23 cellular contexts compared by ENCODE assay signal in genomic region chr7:105002-105401, GRCh38.
"Had no signal": no experiment of that assay in that cellular context is flagged by ENCODE, and none has a peak within 500 bp of the region (broad histone marks: within the 10 kb centered on the region; RNA-seq: fewer than 3 reads in every experiment).

No MANE protein-coding gene starts in this region.

- H3K4me1 Mint-ChIP-seq: activated T-helper 17 cell treated with anti-CD3 and anti-CD28 coated beads, Interleukin-2, amount 50 U/mL, for 72 hours had no signal

- H3K36me3 Mint-ChIP-seq: immature natural killer cell had no signal

- H3K4me3 ChIP-seq: colonic mucosa, heart left ventricle, right atrium auricular region, suprapubic skin, tibial artery had no signal

- H3K27ac Mint-ChIP-seq: activated CD4-positive, alpha-beta T cell treated with anti-CD3 and anti-CD28 coated beads, Interleukin-2, amount 10 ng/mL, durations not matched to agents 24 days and 14 days; activated CD8-positive, alpha-beta T cell treated with anti-CD3 and anti-CD28 coated beads for 36 hours; activated T-helper 17 cell treated with anti-CD3 and anti-CD28 coated beads, Interleukin-2, amount 50 U/mL, for 72 hours had no signal

- DNase-seq: activated CD4-positive, alpha-beta T cell treated with anti-CD3 and anti-CD28 coated beads, Interleukin-2, amount 10 ng/mL, durations not matched to agents 24 days and 14 days; activated CD8-positive, alpha-beta T cell treated with anti-CD3 and anti-CD28 coated beads for 36 hours; activated gamma-delta T cell treated with Interleukin-2 at 50 U/mL for 16 hours; activated naive CD4-positive, alpha-beta T cell treated with anti-CD3 and anti-CD28 coated beads, Interleukin-2, amount 50 U/mL, for 16 hours; activated T-cell treated with anti-CD3 and anti-CD28 coated beads, Interleukin-2, amount 50 U/mL, for 4 hours; amniotic stem cell; colonic mucosa; effector CD8-positive, alpha-beta T cell; foreskin keratinocyte; heart left ventricle; hypothalamus; immature natural killer cell; midbrain; naive thymus-derived CD4-positive, alpha-beta T cell; nucleus accumbens; stimulated activated naive CD4-positive, alpha-beta T cell; T-helper 1 cell; T-helper 9 cell; tibial artery had no signal

- H3K9me3 Mint-ChIP-seq: activated CD8-positive, alpha-beta T cell treated with anti-CD3 and anti-CD28 coated beads for 36 hours; activated T-helper 17 cell treated with anti-CD3 and anti-CD28 coated beads, Interleukin-2, amount 50 U/mL, for 72 hours; neural crest cell had no signal

- H3K4me3 Mint-ChIP-seq: activated CD4-positive, alpha-beta T cell treated with anti-CD3 and anti-CD28 coated beads, Interleukin-2, amount 10 ng/mL, durations not matched to agents 24 days and 14 days; activated CD8-positive, alpha-beta T cell treated with anti-CD3 and anti-CD28 coated beads for 36 hours; activated T-cell treated with anti-CD3 and anti-CD28 coated beads, Interleukin-2, amount 50 U/mL, for 4 hours; activated T-helper 17 cell treated with anti-CD3 and anti-CD28 coated beads, Interleukin-2, amount 50 U/mL, for 72 hours; immature natural killer cell; naive thymus-derived CD4-positive, alpha-beta T cell; neural crest cell had no signal
